ENCODE assay signal across 1 cellular context in genomic region chr10:77836299-77836820, GRCh38.
A peak's percentile ranks its signal among the peaks of the same experiment; 100 is the strongest.
TF ChIP-seq lines count a peak whose summit lies in the region.

No MANE protein-coding gene starts in this region.

TF ChIP-seq in K562, 482 proteins besides CTCF, POLR2A, EP300 and RAD21 (continued from another document):
- TF ChIP-seq ZBTB11 (CRISPR knock-in tag; IDR thresholded peaks at IDR 0.05) (peak in 1 of 3 experiments; percentile 69; a peak in 2 of 6 replicates), MAZ (CRISPR knock-in tag; conservative IDR thresholded peaks at IDR 0.05 in 1 of 2, IDR thresholded peaks at IDR 0.05 in 1 of 2) (peak in 1 of 2 experiments; percentile 57; a peak in 1 of 4 replicates), CREB1 (IDR thresholded peaks at IDR 0.05) (peak; percentile 72), CREB1 (CRISPR knock-in tag; IDR thresholded peaks at IDR 0.05) (0 out of 2 replicates have a peak, but pooled peaks have one; percentile 47), RBFOX2 (IDR thresholded peaks at IDR 0.05; ENCODE audit: low read depth, low read length) (peak; percentile 35), ZNF354B (CRISPR knock-in tag; IDR thresholded peaks at IDR 0.05) (no peak), CEBPG (CRISPR knock-in tag; IDR thresholded peaks at IDR 0.05) (peak; percentile 69; the same call in 1 of the 2 replicates), CEBPG (tag; conservative IDR thresholded peaks at IDR 0.05 in 1 of 2, IDR thresholded peaks at IDR 0.05 in 1 of 2) (no peak), SRF (CRISPR knock-in tag; IDR thresholded peaks at IDR 0.05) (no peak; a peak in 1 of 4 replicates), CBFA2T3 (IDR thresholded peaks at IDR 0.05) (peak; percentile 70), PKNOX1 (IDR thresholded peaks at IDR 0.05) (peak; percentile 83), AFF1 (IDR thresholded peaks at IDR 0.05; ENCODE audit: low read depth in 1 of 2, partially characterized antibody in 2 of 2) (peak in 1 of 2 experiments; percentile 20), PBX2 (CRISPR knock-in tag; IDR thresholded peaks at IDR 0.05; ENCODE audit: low read depth) (no peak), PBX2 (tag; conservative IDR thresholded peaks at IDR 0.05; ENCODE audit: low read depth) (peak; percentile 73; the same call in 1 of the 2 replicates), ZNF41 (CRISPR knock-in tag; conservative IDR thresholded peaks at IDR 0.05) (no peak), NRF1 (conservative IDR thresholded peaks at IDR 0.05 in 1 of 2, IDR thresholded peaks at IDR 0.05 in 1 of 2) (peak; percentile 66 to 71), U2AF2 (optimal IDR thresholded peaks at IDR 0.05; ENCODE audit: low read depth, low read length) (no peak), SMARCE1 (IDR thresholded peaks at IDR 0.05) (peak; percentile 61; the same call in 1 of the 2 replicates), SRSF1 (IDR thresholded peaks at IDR 0.05; ENCODE audit: low read depth, low read length) (no peak)
